Comparison of ENCODE assay signal across 1 cellular context in the genomic region with DNA sequence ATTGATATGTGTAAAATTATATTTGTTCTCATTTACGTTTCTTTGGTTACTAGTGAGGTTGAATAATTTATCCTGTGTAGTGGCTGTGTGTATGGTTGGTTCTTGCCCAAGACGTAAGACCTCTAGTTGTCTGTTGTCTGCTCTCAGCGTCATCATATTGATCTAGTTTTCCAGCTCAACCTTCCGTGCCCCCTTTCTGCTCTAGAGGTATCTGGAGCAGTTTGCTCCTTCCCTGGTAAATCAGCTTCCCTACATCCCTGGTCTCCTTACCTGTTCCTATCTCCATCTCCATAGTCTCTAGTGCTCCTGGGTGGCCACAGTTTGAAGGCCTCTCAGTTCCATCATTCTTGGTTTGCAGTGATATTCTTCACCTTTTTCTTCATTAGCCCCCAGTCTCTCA.
TF ChIP-seq lines count a peak whose summit lies in the region.

No MANE protein-coding gene starts in this region.

TF ChIP-seq in HepG2, 621 proteins besides CTCF, POLR2A, EP300 and RAD21:
- TF ChIP-seq ZBTB26 (CRISPR knock-in tag; IDR thresholded peaks at IDR 0.05; ENCODE audit: borderline replicate concordance) (peak; percentile 95), SIN3A (IDR thresholded peaks at IDR 0.05; ENCODE audit: borderline replicate concordance, low read depth, low read length) (0 out of 2 replicates have a peak, but pooled peaks have one; percentile 25), ZNF546 (CRISPR knock-in tag; conservative IDR thresholded peaks at IDR 0.05) (no peak)
- TF ChIP-seq, protein P1, sequence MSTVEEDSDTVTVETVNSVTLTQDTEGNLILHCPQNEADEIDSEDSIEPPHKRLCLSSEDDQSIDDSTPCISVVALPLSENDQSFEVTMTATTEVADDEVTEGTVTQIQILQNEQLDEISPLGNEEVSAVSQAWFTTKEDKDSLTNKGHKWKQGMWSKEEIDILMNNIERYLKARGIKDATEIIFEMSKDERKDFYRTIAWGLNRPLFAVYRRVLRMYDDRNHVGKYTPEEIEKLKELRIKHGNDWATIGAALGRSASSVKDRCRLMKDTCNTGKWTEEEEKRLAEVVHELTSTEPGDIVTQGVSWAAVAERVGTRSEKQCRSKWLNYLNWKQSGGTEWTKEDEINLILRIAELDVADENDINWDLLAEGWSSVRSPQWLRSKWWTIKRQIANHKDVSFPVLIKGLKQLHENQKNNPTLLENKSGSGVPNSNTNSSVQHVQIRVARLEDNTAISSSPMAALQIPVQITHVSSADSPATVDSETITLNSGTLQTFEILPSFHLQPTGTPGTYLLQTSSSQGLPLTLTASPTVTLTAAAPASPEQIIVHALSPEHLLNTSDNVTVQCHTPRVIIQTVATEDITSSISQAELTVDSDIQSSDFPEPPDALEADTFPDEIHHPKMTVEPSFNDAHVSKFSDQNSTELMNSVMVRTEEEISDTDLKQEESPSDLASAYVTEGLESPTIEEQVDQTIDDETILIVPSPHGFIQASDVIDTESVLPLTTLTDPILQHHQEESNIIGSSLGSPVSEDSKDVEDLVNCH (CRISPR knock-in tag; IDR thresholded peaks at IDR 0.05), result no peak
